1 cellular context compared by ENCODE assay signal in genomic region chr14:77320238-77320935, GRCh38.
A peak's percentile ranks its signal among the peaks of the same experiment; 100 is the strongest.
TF ChIP-seq lines count a peak whose summit lies in the region.

A gene with protein sequence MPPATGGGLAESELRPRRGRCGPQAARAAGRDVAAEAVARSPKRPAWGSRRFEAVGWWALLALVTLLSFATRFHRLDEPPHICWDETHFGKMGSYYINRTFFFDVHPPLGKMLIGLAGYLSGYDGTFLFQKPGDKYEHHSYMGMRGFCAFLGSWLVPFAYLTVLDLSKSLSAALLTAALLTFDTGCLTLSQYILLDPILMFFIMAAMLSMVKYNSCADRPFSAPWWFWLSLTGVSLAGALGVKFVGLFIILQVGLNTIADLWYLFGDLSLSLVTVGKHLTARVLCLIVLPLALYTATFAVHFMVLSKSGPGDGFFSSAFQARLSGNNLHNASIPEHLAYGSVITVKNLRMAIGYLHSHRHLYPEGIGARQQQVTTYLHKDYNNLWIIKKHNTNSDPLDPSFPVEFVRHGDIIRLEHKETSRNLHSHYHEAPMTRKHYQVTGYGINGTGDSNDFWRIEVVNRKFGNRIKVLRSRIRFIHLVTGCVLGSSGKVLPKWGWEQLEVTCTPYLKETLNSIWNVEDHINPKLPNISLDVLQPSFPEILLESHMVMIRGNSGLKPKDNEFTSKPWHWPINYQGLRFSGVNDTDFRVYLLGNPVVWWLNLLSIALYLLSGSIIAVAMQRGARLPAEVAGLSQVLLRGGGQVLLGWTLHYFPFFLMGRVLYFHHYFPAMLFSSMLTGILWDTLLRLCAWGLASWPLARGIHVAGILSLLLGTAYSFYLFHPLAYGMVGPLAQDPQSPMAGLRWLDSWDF (minus strand): TSS chr14:77320883. CDS start chr14:77320681, 202 bp downstream.

TF ChIP-seq in HepG2, 621 proteins besides CTCF, POLR2A, EP300 and RAD21 (continued from another document and continues in another):
- TF ChIP-seq TRAFD1 (CRISPR knock-in tag; IDR thresholded peaks at IDR 0.05; ENCODE audit: borderline replicate concordance) (no peak), ZNF773 (CRISPR knock-in tag; IDR thresholded peaks at IDR 0.05; ENCODE audit: borderline replicate concordance) (no peak), CBX5 (CRISPR knock-in tag; IDR thresholded peaks at IDR 0.05; ENCODE audit: borderline replicate concordance) (no peak), ZNF441 (CRISPR knock-in tag; IDR thresholded peaks at IDR 0.05; ENCODE audit: borderline replicate concordance) (no peak), MEIS1 (CRISPR knock-in tag; IDR thresholded peaks at IDR 0.05; ENCODE audit: borderline replicate concordance) (no peak; the same call in 1 of the 2 replicates), GPBP1L1 (CRISPR knock-in tag; IDR thresholded peaks at IDR 0.05) (no peak), PITX1 (CRISPR knock-in tag; IDR thresholded peaks at IDR 0.05) (no peak; the same call in 1 of the 2 replicates), CHD2 (IDR thresholded peaks at IDR 0.05; ENCODE audit: low read depth, low read length) (no peak), TEF (CRISPR knock-in tag; IDR thresholded peaks at IDR 0.05) (no peak), ZNF142 (CRISPR knock-in tag; IDR thresholded peaks at IDR 0.05) (no peak), KLF12 (CRISPR knock-in tag; IDR thresholded peaks at IDR 0.05; ENCODE audit: borderline replicate concordance) (no peak), ATF1 (CRISPR knock-in tag; IDR thresholded peaks at IDR 0.05) (no peak), ZNF432 (CRISPR knock-in tag; IDR thresholded peaks at IDR 0.05; ENCODE audit: borderline replicate concordance) (no peak), IRF2 (CRISPR knock-in tag; IDR thresholded peaks at IDR 0.05) (no peak), MYC (CRISPR knock-in tag; IDR thresholded peaks at IDR 0.05; ENCODE audit: borderline replicate concordance) (peak; percentile 73), ATF6 (CRISPR knock-in tag; conservative IDR thresholded peaks at IDR 0.05) (no peak), ZSCAN31 (CRISPR knock-in tag; IDR thresholded peaks at IDR 0.05; ENCODE audit: low read depth) (0 out of 2 replicates have a peak, but pooled peaks have one; percentile 4), GPN1 (CRISPR knock-in tag; IDR thresholded peaks at IDR 0.05; ENCODE audit: borderline replicate concordance) (no peak), ZNF121 (CRISPR knock-in tag; IDR thresholded peaks at IDR 0.05) (no peak), ZNF234 (CRISPR knock-in tag; conservative IDR thresholded peaks at IDR 0.05) (0 out of 2 replicates have a peak, but pooled peaks have one; percentile 54), RBFOX2 (IDR thresholded peaks at IDR 0.05; ENCODE audit: low read depth, low read length) (peak; percentile 16), ZSCAN21 (CRISPR knock-in tag; IDR thresholded peaks at IDR 0.05; ENCODE audit: borderline replicate concordance) (peak; percentile 55; the same call in 1 of the 2 replicates), ZNF225 (CRISPR knock-in tag; IDR thresholded peaks at IDR 0.05) (peak; percentile 20; the same call in 1 of the 2 replicates), ZFP37 (CRISPR knock-in tag; IDR thresholded peaks at IDR 0.05; ENCODE audit: borderline replicate concordance) (no peak), TFAP4 (IDR thresholded peaks at IDR 0.05; ENCODE audit: borderline replicate concordance, low read depth) (peak; percentile 83; the same call in 1 of the 2 replicates), FOXP1 (IDR thresholded peaks at IDR 0.05) (no peak), FOXP1 (CRISPR knock-in tag; IDR thresholded peaks at IDR 0.05) (no peak), E2F1 (CRISPR knock-in tag; IDR thresholded peaks at IDR 0.05) (0 out of 2 replicates have a peak, but pooled peaks have one; percentile 0), SP2 (CRISPR knock-in tag; IDR thresholded peaks at IDR 0.05) (peak; percentile 87), ZNF136 (CRISPR knock-in tag; IDR thresholded peaks at IDR 0.05; ENCODE audit: low read depth) (no peak), POLR2AphosphoS5 (IDR thresholded peaks at IDR 0.05; ENCODE audit: low read depth, low read length) (peak; percentile 76), YEATS4 (CRISPR knock-in tag; IDR thresholded peaks at IDR 0.05; ENCODE audit: borderline replicate concordance) (peak; percentile 77; the same call in 1 of the 2 replicates), HIVEP1 (CRISPR knock-in tag; IDR thresholded peaks at IDR 0.05) (no peak), MIER3 (CRISPR knock-in tag; IDR thresholded peaks at IDR 0.05; ENCODE audit: borderline replicate concordance) (no peak), NRL (CRISPR knock-in tag; IDR thresholded peaks at IDR 0.05; ENCODE audit: borderline replicate concordance) (peak; percentile 65), HMG20A (CRISPR knock-in tag; IDR thresholded peaks at IDR 0.05; ENCODE audit: borderline replicate concordance) (no peak), TGIF2 (CRISPR knock-in tag; IDR thresholded peaks at IDR 0.05) (peak; percentile 46; the same call in 1 of the 2 replicates), ZNF879 (CRISPR knock-in tag; IDR thresholded peaks at IDR 0.05) (no peak), ZNF513 (CRISPR knock-in tag; conservative IDR thresholded peaks at IDR 0.05) (no peak), KLF9 (CRISPR knock-in tag; IDR thresholded peaks at IDR 0.05; ENCODE audit: low read depth) (no peak), ATAD3A (CRISPR knock-in tag; IDR thresholded peaks at IDR 0.05) (no peak), ZNF333 (CRISPR knock-in tag; IDR thresholded peaks at IDR 0.05; ENCODE audit: borderline replicate concordance) (no peak), ZNF891 (CRISPR knock-in tag; IDR thresholded peaks at IDR 0.05) (no peak)
- TF ChIP-seq, protein P1, sequence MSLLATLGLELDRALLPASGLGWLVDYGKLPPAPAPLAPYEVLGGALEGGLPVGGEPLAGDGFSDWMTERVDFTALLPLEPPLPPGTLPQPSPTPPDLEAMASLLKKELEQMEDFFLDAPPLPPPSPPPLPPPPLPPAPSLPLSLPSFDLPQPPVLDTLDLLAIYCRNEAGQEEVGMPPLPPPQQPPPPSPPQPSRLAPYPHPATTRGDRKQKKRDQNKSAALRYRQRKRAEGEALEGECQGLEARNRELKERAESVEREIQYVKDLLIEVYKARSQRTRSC (CRISPR knock-in tag; IDR thresholded peaks at IDR 0.05; ENCODE audit: low read depth): no peak
- TF ChIP-seq, protein P2, sequence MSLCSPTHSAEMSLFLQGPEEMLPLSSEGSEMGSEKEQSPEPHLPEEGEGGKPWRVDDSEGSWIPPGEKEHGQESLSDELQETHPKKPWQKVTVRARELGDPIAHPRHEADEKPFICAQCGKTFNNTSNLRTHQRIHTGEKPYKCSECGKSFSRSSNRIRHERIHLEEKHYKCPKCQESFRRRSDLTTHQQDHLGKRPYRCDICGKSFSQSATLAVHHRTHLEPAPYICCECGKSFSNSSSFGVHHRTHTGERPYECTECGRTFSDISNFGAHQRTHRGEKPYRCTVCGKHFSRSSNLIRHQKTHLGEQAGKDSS (CRISPR knock-in tag; IDR thresholded peaks at IDR 0.05; ENCODE audit: borderline replicate concordance, low read depth): no peak; the same call in 1 of the 2 replicates
